Comparison of ENCODE assay signal across 8 cellular contexts in genomic region chr2:23497063-23497462, GRCh38.
DNase-seq lines count a peak whose midpoint lies in the region; ATAC-seq and TF ChIP-seq lines count a peak whose summit lies in the region.

No MANE protein-coding gene starts in this region.

- no peaks in the 10 kb centered on the region for H3K9me3 Mint-ChIP-seq in chondrocyte (ENCODE audit: low read depth)

- TF ChIP-seq CTCF in chondrocyte (IDR thresholded peaks at IDR 0.05): no peak
- TF ChIP-seq CTCF in GM20000 (IDR thresholded peaks at IDR 0.05; ENCODE audit: extremely low read depth, missing control alignments): no peak

- H3K36me3 Mint-ChIP-seq in chondrocyte (ENCODE audit: low read depth): peaks cover 4% of the 10 kb centered on the region

- peak overlapping the region; percentile 91 for H3K27ac Mint-ChIP-seq in chondrocyte (ENCODE audit: unreplicated experiment)

- ATAC-seq in activated CD4-positive, CD25-positive, alpha-beta regulatory T cell treated with anti-CD3 and anti-CD28 coated beads, Interleukin-2, amount 50 U/mL, for 24 hours: peak; percentile 7 to 34
- no peak for ATAC-seq in GM21576 (IDR thresholded peaks at IDR 0.05; ENCODE audit: unreplicated experiment)

- H3K4me1 Mint-ChIP-seq in chondrocyte (ENCODE audit: low read depth): peaks cover 44% of the 10 kb centered on the region

- H3K27me3 Mint-ChIP-seq in chondrocyte (ENCODE audit: low read depth): peaks cover 14% of the 10 kb centered on the region

- DNase-seq in activated CD4-positive, CD25-positive, alpha-beta regulatory T cell treated with anti-CD3 and anti-CD28 coated beads, Interleukin-2, amount 50 U/mL, for 72 hours: no peak
- DNase-seq in SKM-1 treated with dmso at 0.1 percent for 144 hours (lab: John Stamatoyannopoulos, UW; ENCODE audit: unreplicated experiment): peak; percentile 67
- no peak for DNase-seq in chondrocyte (ENCODE audit: low spot score)
- peak in 2 of 3 donors; percentile 19 to 39 for DNase-seq in stimulated activated CD4-positive, alpha-beta T cell treated with anti-CD3 and anti-CD28 coated beads, TNF-alpha, amount 100 ng/mL, for 48 hours (ENCODE audit: low read depth in 3 of 3)
- no peak for DNase-seq in GM20000 (ENCODE audit: low spot score)
- no peak for DNase-seq in SK-N-DZ (ENCODE audit: low spot score)

- no peak overlapping the region for H3K4me3 Mint-ChIP-seq in chondrocyte (ENCODE audit: unreplicated experiment)

Comparison
In these comparisons a context has a peak if more than half of its experiments do, and no peak if none do; other contexts are left out.
1. DNase-seq: peak in SKM-1 treated with dmso at 0.1 percent for 144 hours (single experiment) and stimulated activated CD4-positive, alpha-beta T cell treated with anti-CD3 and anti-CD28 coated beads, TNF-alpha, amount 100 ng/mL, for 48 hours (2 of 3); none in activated CD4-positive, CD25-positive, alpha-beta regulatory T cell treated with anti-CD3 and anti-CD28 coated beads, Interleukin-2, amount 50 U/mL, for 72 hours (single experiment), chondrocyte (single experiment), GM20000 (single experiment) and SK-N-DZ (single experiment).